Comparison of ENCODE assay signal across 1 cellular context in genomic region chr17:28469376-28469775, GRCh38.
TF ChIP-seq lines count a peak whose summit lies in the region.

No MANE protein-coding gene starts in this region.

TF ChIP-seq in H1, 55 proteins besides CTCF, POLR2A, EP300 and RAD21 (continued from another document):
- TF ChIP-seq GTF2F1 (IDR thresholded peaks at IDR 0.05; ENCODE audit: borderline replicate concordance, low read depth, low read length) (no peak), JUN (IDR thresholded peaks at IDR 0.05; ENCODE audit: low read depth, low read length) (no peak), RBBP5 (IDR thresholded peaks at IDR 0.05; ENCODE audit: borderline replicate concordance, low read depth, low read length) (no peak), MAX (IDR thresholded peaks at IDR 0.05) (no peak), EZH2 (IDR thresholded peaks at IDR 0.05; ENCODE audit: low read depth, low read length, severe bottlenecking) (no peak), BACH1 (IDR thresholded peaks at IDR 0.05; ENCODE audit: low read length) (no peak), HDAC2 (IDR thresholded peaks at IDR 0.05; ENCODE audit: borderline replicate concordance in 1 of 2, low read depth in 2 of 2, low read length in 2 of 2) (no peak), CHD1 (IDR thresholded peaks at IDR 0.05; ENCODE audit: low read depth, low read length) (no peak), SIN3A (conservative IDR thresholded peaks at IDR 0.05 in 1 of 2, IDR thresholded peaks at IDR 0.05 in 1 of 2; ENCODE audit: low read depth in 1 of 2, low read length in 2 of 2) (no peak), CTBP2 (IDR thresholded peaks at IDR 0.05; ENCODE audit: borderline replicate concordance, insufficient read depth, insufficient read length, low read length) (no peak), TCF12 (IDR thresholded peaks at IDR 0.05; ENCODE audit: low read depth, low read length) (no peak), YY1 (IDR thresholded peaks at IDR 0.05; ENCODE audit: low read depth, low read length) (no peak)
